20 cellular contexts compared by ENCODE assay signal in genomic region chr4:145153904-145154298, GRCh38. TPM values are rescaled to one million over a fixed set of nuclear protein-coding genes. Genes with fewer than 3 reads are reported as not detected.
DNase-seq lines count a peak whose midpoint lies in the region; ATAC-seq lines count a peak whose summit lies in the region.
"Had no signal": no experiment of that assay in that cellular context is flagged by ENCODE, and none has a peak within 500 bp of the region (broad histone marks: within the 10 kb centered on the region; RNA-seq: fewer than 3 reads in every experiment).

No MANE protein-coding gene starts in this region.

- H3K27ac Mint-ChIP-seq in activated CD4-positive, alpha-beta T cell treated with anti-CD3 and anti-CD28 coated beads, Interleukin-2, amount 10 ng/mL, durations not matched to agents 24 days and 14 days: peak overlapping the region; percentile 70
- H3K27ac Mint-ChIP-seq: nephron progenitor cell, progenitor cell of endocrine pancreas had no signal

- H3K36me3 Mint-ChIP-seq in activated CD4-positive, alpha-beta T cell treated with anti-CD3 and anti-CD28 coated beads, Interleukin-2, amount 10 ng/mL, durations not matched to agents 24 days and 14 days (ENCODE audit: low read depth): peaks cover 73% of the 10 kb centered on the region

- peaks cover 23% of the 10 kb centered on the region for H3K4me1 Mint-ChIP-seq in activated CD4-positive, alpha-beta T cell treated with anti-CD3 and anti-CD28 coated beads, Interleukin-2, amount 10 ng/mL, durations not matched to agents 24 days and 14 days
- H3K4me1 Mint-ChIP-seq: nephron progenitor cell had no signal

- in situ Hi-C loops in ACHN (cut with HindIII; ENCODE audit: low pct_ligation_motif_present, low pct_unique_long_range_greater_than_20kb, low sequenced_read_pairs): no loop called here

- intact Hi-C loops in activated CD4-positive, alpha-beta T cell treated with anti-CD3 and anti-CD28 coated beads, Interleukin-2, amount 10 ng/mL, durations not matched to agents 24 days and 14 days (cut with micrococcal nuclease): no loop called here

- no peak for DNase-seq in activated CD4-positive, alpha-beta T cell treated with anti-CD3 and anti-CD28 coated beads, Interleukin-2, amount 10 ng/mL, durations not matched to agents 24 days and 14 days
- no peak for DNase-seq in activated CD4-positive, alpha-beta T cell treated with anti-CD3 and anti-CD28 coated beads for 1 hour
- DNase-seq in epithelial cell of prostate (ENCODE audit: low read depth, low spot score) (no peak), activated gamma-delta T cell (lab: John Stamatoyannopoulos, UW) (no peak), ACHN (no peak)
- DNase-seq: activated CD4-positive, alpha-beta T cell treated with anti-CD3 and anti-CD28 coated beads, Interleukin-2, amount 50 U/mL, for 1 hour; activated effector memory CD4-positive, alpha-beta T cell treated with Interleukin-2 at 50 U/mL for 16 hours; CD8-positive, alpha-beta memory T cell; cortex of kidney; NCI-H2029 treated with DMSO at 0.1 percent for 48 hours; NCI-H510A treated with DMSO at 0.1 percent for 48 hours; spleen; T-helper 9 cell had no signal

- H3K27ac ChIP-seq in epithelial cell of prostate: peak overlapping the region; percentile 7

- H3K4me3 Mint-ChIP-seq in activated CD4-positive, alpha-beta T cell treated with anti-CD3 and anti-CD28 coated beads, Interleukin-2, amount 10 ng/mL, durations not matched to agents 24 days and 14 days: no peak overlapping the region
- H3K4me3 Mint-ChIP-seq: CD8-positive, alpha-beta memory T cell; IgD-negative memory B cell; nephron progenitor cell; stimulated activated effector memory CD8-positive, alpha-beta T cell treated with anti-CD3 and anti-CD28 coated beads, Interleukin-12 subunit alpha, Interleukin-12 subunit beta, amount 100 ng/mL, for 72 hours had no signal

- ATAC-seq in GM18498 (IDR thresholded peaks at IDR 0.05; ENCODE audit: unreplicated experiment) (peak; percentile 59), HG02885 (IDR thresholded peaks at IDR 0.05; ENCODE audit: poor library complexity, unreplicated experiment) (peak; percentile 58), HG02571 (IDR thresholded peaks at IDR 0.05; ENCODE audit: unreplicated experiment) (no peak)
- ATAC-seq: stimulated activated effector memory CD8-positive, alpha-beta T cell treated with anti-CD3 and anti-CD28 coated beads, Interleukin-12 subunit alpha, Interleukin-12 subunit beta, amount 100 ng/mL, for 72 hours had no signal

- no peaks in the 10 kb centered on the region for H3K27me3 Mint-ChIP-seq in activated CD4-positive, alpha-beta T cell treated with anti-CD3 and anti-CD28 coated beads, Interleukin-2, amount 10 ng/mL, durations not matched to agents 24 days and 14 days
- H3K27me3 Mint-ChIP-seq: CD8-positive, alpha-beta memory T cell; IgD-negative memory B cell; progenitor cell of endocrine pancreas had no signal

- H3K9me3 Mint-ChIP-seq in activated CD4-positive, alpha-beta T cell treated with anti-CD3 and anti-CD28 coated beads, Interleukin-2, amount 10 ng/mL, durations not matched to agents 24 days and 14 days: no peaks in the 10 kb centered on the region
- H3K9me3 Mint-ChIP-seq: CD8-positive, alpha-beta memory T cell; IgD-negative memory B cell; nephron progenitor cell; stimulated activated effector memory CD8-positive, alpha-beta T cell treated with anti-CD3 and anti-CD28 coated beads, Interleukin-12 subunit alpha, Interleukin-12 subunit beta, amount 100 ng/mL, for 72 hours had no signal

RNA-seq across cellular contexts. Expression of gene OTUD4, which starts 26.5 kb away (rescaled TPM):
- 81.2 and 86.4 TPM in 2 replicates for total RNA-seq in activated CD4-positive, alpha-beta T cell treated with anti-CD3 and anti-CD28 coated beads, Interleukin-2, amount 10 ng/mL, durations not matched to agents 24 days and 14 days

RNA-seq across cellular contexts. Expression of gene ABCE1, which starts 55.8 kb away (rescaled TPM):
- total RNA-seq in activated CD4-positive, alpha-beta T cell treated with anti-CD3 and anti-CD28 coated beads, Interleukin-2, amount 10 ng/mL, durations not matched to agents 24 days and 14 days: 191 and 194 TPM in 2 replicates

RNA-seq across cellular contexts. Expression of gene ANAPC10, which starts 55.9 kb away (rescaled TPM):
- 26.7 and 30.4 TPM in 2 replicates for total RNA-seq in activated CD4-positive, alpha-beta T cell treated with anti-CD3 and anti-CD28 coated beads, Interleukin-2, amount 10 ng/mL, durations not matched to agents 24 days and 14 days
